1 cellular context compared by ENCODE assay signal in the genomic region with DNA sequence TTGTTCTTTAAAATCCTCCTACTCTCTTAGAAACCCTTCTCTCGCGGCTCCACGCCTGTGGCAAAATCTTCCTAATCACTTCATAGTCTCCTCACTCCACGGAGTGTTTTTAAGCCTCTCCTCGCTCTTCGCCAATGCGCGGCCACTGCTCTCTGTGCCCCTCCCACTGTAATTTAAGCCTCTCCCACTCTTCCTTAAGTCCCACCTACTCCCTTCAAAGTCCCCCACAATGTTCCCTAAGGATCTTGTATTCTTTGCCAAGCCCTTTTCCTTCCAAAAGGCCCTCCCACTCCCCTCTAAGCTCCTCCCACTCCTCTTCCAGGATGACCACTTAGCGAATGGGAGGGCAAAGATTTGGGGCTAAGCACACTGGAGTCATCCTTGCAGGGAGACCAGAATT.
TF ChIP-seq lines count a peak whose summit lies in the region.

No MANE protein-coding gene starts in this region.

TF ChIP-seq in HepG2, 621 proteins besides CTCF, POLR2A, EP300 and RAD21:
- TF ChIP-seq SYNCRIP (IDR thresholded peaks at IDR 0.05; ENCODE audit: insufficient read depth, low read depth, low read length) (no peak), HNRNPH1 (optimal IDR thresholded peaks at IDR 0.05; ENCODE audit: low read depth, low read length) (no peak), HNRNPL (IDR thresholded peaks at IDR 0.05; ENCODE audit: low read depth, low read length) (no peak), THYN1 (CRISPR knock-in tag; IDR thresholded peaks at IDR 0.05; ENCODE audit: borderline replicate concordance, low read depth) (no peak), HMGXB3 (CRISPR knock-in tag; IDR thresholded peaks at IDR 0.05; ENCODE audit: borderline replicate concordance) (no peak), ZNF232 (CRISPR knock-in tag; IDR thresholded peaks at IDR 0.05; ENCODE audit: borderline replicate concordance) (no peak), ZNF136 (CRISPR knock-in tag; IDR thresholded peaks at IDR 0.05; ENCODE audit: low read depth) (no peak), ZNF660 (CRISPR knock-in tag; IDR thresholded peaks at IDR 0.05; ENCODE audit: borderline replicate concordance, low read depth) (no peak), TOE1 (CRISPR knock-in tag; IDR thresholded peaks at IDR 0.05) (no peak)
- TF ChIP-seq, protein P1, sequence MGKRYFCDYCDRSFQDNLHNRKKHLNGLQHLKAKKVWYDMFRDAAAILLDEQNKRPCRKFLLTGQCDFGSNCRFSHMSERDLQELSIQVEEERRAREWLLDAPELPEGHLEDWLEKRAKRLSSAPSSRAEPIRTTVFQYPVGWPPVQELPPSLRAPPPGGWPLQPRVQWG (CRISPR knock-in tag; IDR thresholded peaks at IDR 0.05; ENCODE audit: borderline replicate concordance, low read depth): no peak
TF ChIP-seq in HepG2: peak in this region for 0.
